Comparison of ENCODE assay signal across 17 cellular contexts in genomic region chr13:20404488-20405222, GRCh38.
"Had no signal": no experiment of that assay in that cellular context is flagged by ENCODE, and none has a peak within 500 bp of the region (broad histone marks: within the 10 kb centered on the region; RNA-seq: fewer than 3 reads in every experiment).

No MANE protein-coding gene starts in this region.

- H3K4me3 Mint-ChIP-seq: dendritic cell treated with granulocyte-macrophage colony-stimulating factor and Interleukin-4, amounts not matched to agents 40 ng/mL and 50 ng/mL, for 4 days; naive thymus-derived CD4-positive, alpha-beta T cell; neural crest cell had no signal

- H3K4me2 ChIP-seq: smooth muscle cell had no signal

- H3K27me3 ChIP-seq: ovary, testis, tibial nerve had no signal

- H3K9me3 ChIP-seq: ovary, testis, tibial nerve had no signal

- H3K9me3 Mint-ChIP-seq: dendritic cell treated with granulocyte-macrophage colony-stimulating factor and Interleukin-4, amounts not matched to agents 40 ng/mL and 50 ng/mL, for 4 days; naive thymus-derived CD4-positive, alpha-beta T cell; neural crest cell had no signal

- H3K4me1 Mint-ChIP-seq: neural crest cell had no signal

- H3K4me1 ChIP-seq: testis had no signal

- ATAC-seq: left colon; left ventricle myocardium superior; naive thymus-derived CD4-positive, alpha-beta T cell; stimulated activated naive CD8-positive, alpha-beta T cell treated with anti-CD3 and anti-CD28 coated beads, Interleukin-15, Interleukin-2, amounts not matched to agents 100 U/mL and 50 U/mL, for 24 hours had no signal

- H3K27me3 Mint-ChIP-seq: naive thymus-derived CD4-positive, alpha-beta T cell had no signal

- DNase-seq: erythroblast; foreskin melanocyte; hippocampal formation; left colon; left ventricle myocardium superior; mesenchymal stem cell; naive thymus-derived CD4-positive, alpha-beta T cell; right cardiac atrium; stimulated activated CD4-positive, alpha-beta T cell treated with anti-CD3 and anti-CD28 coated beads, Interleukin-2, amount 100 ng/mL, for 48 hours; stimulated activated naive CD8-positive, alpha-beta T cell treated with anti-CD3 and anti-CD28 coated beads, Interleukin-15, Interleukin-2, amounts not matched to agents 100 U/mL and 50 U/mL, for 24 hours; testis had no signal

- H3K4me3 ChIP-seq: lung, ovary, smooth muscle cell, testis, tibial nerve had no signal

- H3K36me3 ChIP-seq: ovary had no signal

- H3K27ac ChIP-seq: ovary, testis, tibial nerve had no signal

- H3K27ac Mint-ChIP-seq: dendritic cell treated with granulocyte-macrophage colony-stimulating factor and Interleukin-4, amounts not matched to agents 40 ng/mL and 50 ng/mL, for 4 days had no signal
